Comparison of ENCODE assay signal across 3 cellular contexts in genomic region chr5:181217111-181217804, GRCh38.
TF ChIP-seq lines count a peak whose summit lies in the region.

No MANE protein-coding gene starts in this region.

TF ChIP-seq in HEK293T, 16 proteins besides CTCF, POLR2A, EP300 and RAD21:
- TF ChIP-seq HDGF (IDR thresholded peaks at IDR 0.05; ENCODE audit: borderline replicate concordance) (0 out of 2 replicates have a peak, but pooled peaks have one; percentile 16), L3MBTL2 (conservative IDR thresholded peaks at IDR 0.05) (peak; percentile 84), ELF4 (IDR thresholded peaks at IDR 0.05) (no peak)

TF ChIP-seq in SK-N-SH, 30 proteins besides CTCF, POLR2A, EP300 and RAD21:
- TF ChIP-seq NRF1 (IDR thresholded peaks at IDR 0.05; ENCODE audit: low read depth, low read length) (no peak), ZBTB33 (IDR thresholded peaks at IDR 0.05; ENCODE audit: borderline replicate concordance, low read depth) (no peak), YY1 (IDR thresholded peaks at IDR 0.05; ENCODE audit: low read depth) (no peak), CHD2 (IDR thresholded peaks at IDR 0.05; ENCODE audit: low read length, partially characterized antibody) (no peak), GATA2 (CRISPR knock-in tag; IDR thresholded peaks at IDR 0.05) (no peak), FOXM1 (IDR thresholded peaks at IDR 0.05; ENCODE audit: low read depth) (no peak), JUND (IDR thresholded peaks at IDR 0.05) (no peak), MXI1 (IDR thresholded peaks at IDR 0.05; ENCODE audit: low read depth, low read length) (peak; percentile 76; the same call in 1 of the 2 replicates), TEAD4 (IDR thresholded peaks at IDR 0.05; ENCODE audit: borderline replicate concordance, insufficient read depth) (no peak), USF1 (IDR thresholded peaks at IDR 0.05; ENCODE audit: borderline replicate concordance, low read depth) (peak; percentile 52), MAX (IDR thresholded peaks at IDR 0.05; ENCODE audit: low read depth) (peak; percentile 78), NFIC (IDR thresholded peaks at IDR 0.05; ENCODE audit: borderline replicate concordance) (no peak), SIN3A (IDR thresholded peaks at IDR 0.05; ENCODE audit: borderline replicate concordance, low read depth, low read length) (no peak), PBX3 (IDR thresholded peaks at IDR 0.05) (no peak), POLR2AphosphoS5 (IDR thresholded peaks at IDR 0.05; ENCODE audit: low read depth, low read length) (no peak), FOXJ3 (CRISPR knock-in tag; IDR thresholded peaks at IDR 0.05) (no peak), GABPA (IDR thresholded peaks at IDR 0.05; ENCODE audit: low read depth) (no peak), RCOR1 (IDR thresholded peaks at IDR 0.05; ENCODE audit: low read length) (no peak), RFX5 (IDR thresholded peaks at IDR 0.05; ENCODE audit: low read length) (no peak), REST (IDR thresholded peaks at IDR 0.05; ENCODE audit: low read depth, low read length) (no peak), FOSL2 (IDR thresholded peaks at IDR 0.05; ENCODE audit: borderline replicate concordance, low read depth) (no peak), SMC3 (IDR thresholded peaks at IDR 0.05; ENCODE audit: low read depth, low read length) (no peak), EZH2phosphoT487 (IDR thresholded peaks at IDR 0.05; ENCODE audit: borderline replicate concordance, low read depth) (no peak), IRF3 (IDR thresholded peaks at IDR 0.05; ENCODE audit: low read depth, low read length) (no peak)
TF ChIP-seq in SK-N-SH: peak in this region for 3.

TF ChIP-seq in HepG2, 621 proteins besides CTCF, POLR2A, EP300 and RAD21 (continues in another document):
- TF ChIP-seq SALL2 (CRISPR knock-in tag; IDR thresholded peaks at IDR 0.05) (no peak), RNF2 (conservative IDR thresholded peaks at IDR 0.05; ENCODE audit: low read depth) (no peak), PLSCR1 (CRISPR knock-in tag; IDR thresholded peaks at IDR 0.05; ENCODE audit: borderline replicate concordance) (no peak), ZBTB8A (CRISPR knock-in tag; IDR thresholded peaks at IDR 0.05; ENCODE audit: borderline replicate concordance, low read depth) (no peak), ZNF562 (CRISPR knock-in tag; IDR thresholded peaks at IDR 0.05; ENCODE audit: borderline replicate concordance) (no peak), DR1 (CRISPR knock-in tag; IDR thresholded peaks at IDR 0.05) (no peak), MAZ (IDR thresholded peaks at IDR 0.05; ENCODE audit: borderline replicate concordance, low read depth, low read length) (no peak), MAZ (CRISPR knock-in tag; IDR thresholded peaks at IDR 0.05; ENCODE audit: low read depth) (no peak), SIX4 (CRISPR knock-in tag; IDR thresholded peaks at IDR 0.05) (no peak), ZBTB34 (CRISPR knock-in tag; IDR thresholded peaks at IDR 0.05) (no peak), ZNF747 (CRISPR knock-in tag; IDR thresholded peaks at IDR 0.05; ENCODE audit: borderline replicate concordance) (no peak), MEF2D (CRISPR knock-in tag; IDR thresholded peaks at IDR 0.05) (no peak), NFIC (IDR thresholded peaks at IDR 0.05; ENCODE audit: low read length) (no peak), SMARCE1 (IDR thresholded peaks at IDR 0.05; ENCODE audit: borderline replicate concordance) (no peak), ZMAT3 (CRISPR knock-in tag; conservative IDR thresholded peaks at IDR 0.05) (no peak), ZNF737 (CRISPR knock-in tag; IDR thresholded peaks at IDR 0.05; ENCODE audit: borderline replicate concordance) (0 out of 2 replicates have a peak, but pooled peaks have one; percentile 38), SNAPC4 (CRISPR knock-in tag; IDR thresholded peaks at IDR 0.05) (0 out of 2 replicates have a peak, but pooled peaks have one; percentile 8), KIAA2018 (CRISPR knock-in tag; IDR thresholded peaks at IDR 0.05; ENCODE audit: borderline replicate concordance) (no peak), ZNF33B (CRISPR knock-in tag; IDR thresholded peaks at IDR 0.05) (no peak), MATR3 (CRISPR knock-in tag; IDR thresholded peaks at IDR 0.05) (no peak), BATF2 (CRISPR knock-in tag; IDR thresholded peaks at IDR 0.05) (no peak), ZNF34 (CRISPR knock-in tag; IDR thresholded peaks at IDR 0.05; ENCODE audit: borderline replicate concordance) (no peak), PHF21A (CRISPR knock-in tag; IDR thresholded peaks at IDR 0.05) (peak; percentile 61), KLF9 (CRISPR knock-in tag; IDR thresholded peaks at IDR 0.05; ENCODE audit: low read depth) (no peak), IRF2 (CRISPR knock-in tag; IDR thresholded peaks at IDR 0.05) (no peak; the same call in 1 of the 2 replicates), ZMAT5 (CRISPR knock-in tag; IDR thresholded peaks at IDR 0.05; ENCODE audit: borderline replicate concordance, low read depth) (no peak), ZNF660 (CRISPR knock-in tag; IDR thresholded peaks at IDR 0.05; ENCODE audit: borderline replicate concordance, low read depth) (no peak), ZC3H4 (CRISPR knock-in tag; IDR thresholded peaks at IDR 0.05; ENCODE audit: borderline replicate concordance) (no peak), TERF1 (CRISPR knock-in tag; IDR thresholded peaks at IDR 0.05) (no peak), ZNF670 (CRISPR knock-in tag; IDR thresholded peaks at IDR 0.05; ENCODE audit: borderline replicate concordance) (no peak), CERS6 (CRISPR knock-in tag; IDR thresholded peaks at IDR 0.05) (no peak), KLF6 (CRISPR knock-in tag; IDR thresholded peaks at IDR 0.05) (no peak)
